Comparison of ENCODE assay signal across 13 cellular contexts in the genomic region with DNA sequence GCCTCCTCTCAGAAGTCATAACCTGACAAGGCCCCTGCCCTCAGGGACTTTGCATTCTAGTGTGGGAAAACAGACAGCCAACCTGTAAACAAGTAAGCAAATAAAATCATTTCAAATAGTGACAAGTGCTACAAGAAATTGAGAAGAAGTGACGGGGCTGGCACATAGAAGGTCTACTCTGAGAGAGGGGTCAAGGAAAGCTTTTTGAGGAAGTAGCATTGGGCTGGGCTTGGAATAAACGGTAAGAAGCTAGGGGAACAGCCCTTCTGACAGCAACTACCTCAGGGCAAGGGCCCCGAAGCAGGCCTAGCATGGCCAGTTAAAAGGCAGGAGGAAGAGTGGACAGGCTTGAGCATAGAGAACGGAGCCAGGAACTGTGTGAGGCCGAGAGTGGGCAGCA.
"Had no signal": no experiment of that assay in that cellular context is flagged by ENCODE, and none has a peak within 500 bp of the region (broad histone marks: within the 10 kb centered on the region; RNA-seq: fewer than 3 reads in every experiment).

No MANE protein-coding gene starts in this region.

- H3K27me3 Mint-ChIP-seq: activated B cell treated with CpG ODN at 0.5 μM for 24 hours had no signal

- H3K9me3 Mint-ChIP-seq: activated B cell treated with CpG ODN at 0.5 μM for 24 hours; activated T-cell treated with anti-CD3 and anti-CD28 coated beads, Interleukin-2, amount 50 U/mL, for 72 hours; dendritic cell treated with granulocyte-macrophage colony-stimulating factor and Interleukin-4, amounts not matched to agents 40 ng/mL and 50 ng/mL, for 4 days; nephron progenitor cell; T-helper 1 cell treated with Interleukin-12 subunit alpha and Interleukin-12 subunit beta and Interleukin-4 antibody, amounts not matched to agents 30 μg/mL and 1 μg/mL, for 36 hours had no signal

- H3K4me3 Mint-ChIP-seq: activated B cell treated with CpG ODN at 0.5 μM for 24 hours; activated T-cell treated with anti-CD3 and anti-CD28 coated beads, Interleukin-2, amount 50 U/mL, for 72 hours; dendritic cell treated with granulocyte-macrophage colony-stimulating factor and Interleukin-4, amounts not matched to agents 40 ng/mL and 50 ng/mL, for 4 days; nephron progenitor cell; T-helper 1 cell treated with Interleukin-12 subunit alpha and Interleukin-12 subunit beta and Interleukin-4 antibody, amounts not matched to agents 30 μg/mL and 1 μg/mL, for 36 hours had no signal

- ATAC-seq: activated T-cell treated with anti-CD3 and anti-CD28 coated beads, Interleukin-2, amount 50 U/mL, for 72 hours; sciatic nerve had no signal

- DNase-seq: activated B cell treated with CpG ODN at 0.5 μM for 24 hours; activated CD4-positive, alpha-beta T cell treated with anti-CD3 and anti-CD28 coated beads for 48 hours; activated CD8-positive, alpha-beta memory T cell treated with anti-CD3 and anti-CD28 coated beads, Interleukin-2, amount 50 U/mL, for 48 hours; activated T-cell treated with anti-CD3 and anti-CD28 coated beads, Interleukin-2, amount 50 U/mL, for 72 hours; anterior cingulate cortex; cerebellar nuclear complex; effector memory CD4-positive, alpha-beta T cell; foreskin fibroblast; glutamatergic neuron; nephron progenitor cell had no signal

- H3K27ac Mint-ChIP-seq: activated B cell treated with CpG ODN at 0.5 μM for 24 hours; activated T-cell treated with anti-CD3 and anti-CD28 coated beads, Interleukin-2, amount 50 U/mL, for 72 hours; dendritic cell treated with granulocyte-macrophage colony-stimulating factor and Interleukin-4, amounts not matched to agents 40 ng/mL and 50 ng/mL, for 4 days; nephron progenitor cell; T-helper 1 cell treated with Interleukin-12 subunit alpha and Interleukin-12 subunit beta and Interleukin-4 antibody, amounts not matched to agents 30 μg/mL and 1 μg/mL, for 36 hours had no signal
